9 cellular contexts compared by ENCODE assay signal in genomic region chr6:135087403-135087802, GRCh38. TPM values are rescaled to one million over a fixed set of nuclear protein-coding genes. Genes with fewer than 3 reads are reported as not detected.
DNase-seq lines count a peak whose midpoint lies in the region; ATAC-seq and TF ChIP-seq lines count a peak whose summit lies in the region.
"Had no signal": no experiment of that assay in that cellular context is flagged by ENCODE, and none has a peak within 500 bp of the region (broad histone marks: within the 10 kb centered on the region; RNA-seq: fewer than 3 reads in every experiment).

No MANE protein-coding gene starts in this region.

- DNase-seq in D341Med (ENCODE audit: low spot score) (peak; percentile 29), RPMI7951 (ENCODE audit: low read depth) (peak; percentile 11), erythroblast (lab: John Stamatoyannopoulos, UW) (peak; percentile 24 to 29), SW 1271 (lab: John Stamatoyannopoulos, UW) (no peak), NCI-H748 treated with DMSO at 0.1 percent for 48 hours (lab: John Stamatoyannopoulos, UW) (no peak), NCI-H1092 treated with DMSO at 0.1 percent for 48 hours (lab: John Stamatoyannopoulos, UW) (no peak), Right ventricle myocardium superior (no peak)
- DNase-seq: kidney had no signal

- intact Hi-C loops in Right ventricle myocardium superior (cut with DNase I), result no loop called here

- no peak for TF ChIP-seq POLR2A in erythroblast (IDR thresholded peaks at IDR 0.05; ENCODE audit: low read length)

- ATAC-seq in GM18909 (IDR thresholded peaks at IDR 0.05; ENCODE audit: poor library complexity, unreplicated experiment), result peak; percentile 2
- no peak for ATAC-seq in Right ventricle myocardium superior (ENCODE audit: poor library complexity)

RNA-seq across cellular contexts. Expression of gene HBS1L, which starts 32.8 kb away (rescaled TPM):
- 126 and 157 TPM in 2 replicates for total RNA-seq in RPMI7951 (2014; rRNA removed; shearing (Covaris generic))
- 89.0 TPM for total RNA-seq in Right ventricle myocardium superior

Comparison
In these comparisons a context has a peak if more than half of its experiments do, and no peak if none do; other contexts are left out.
1. DNase-seq: peak in D341Med (single experiment), RPMI7951 (single experiment) and erythroblast (2 of 2); none in SW 1271 (0 of 2), NCI-H748 treated with DMSO at 0.1 percent for 48 hours (single experiment), NCI-H1092 treated with DMSO at 0.1 percent for 48 hours (single experiment) and Right ventricle myocardium superior (single experiment).